22 cellular contexts compared by ENCODE assay signal in genomic region chr6:2921520-2922115, GRCh38. TPM values are rescaled to one million over a fixed set of nuclear protein-coding genes. Genes with fewer than 3 reads are reported as not detected.
DNase-seq lines count a peak whose midpoint lies in the region; ATAC-seq and TF ChIP-seq lines count a peak whose summit lies in the region.
"Had no signal": no experiment of that assay in that cellular context is flagged by ENCODE, and none has a peak within 500 bp of the region (broad histone marks: within the 10 kb centered on the region; RNA-seq: fewer than 3 reads in every experiment).

No MANE protein-coding gene starts in this region.

- H3K36me3 ChIP-seq in endodermal cell (ENCODE audit: control insufficient read depth, insufficient read depth, low read length) (no peaks in the 10 kb centered on the region), vagina (no peaks in the 10 kb centered on the region), uterus (no peaks in the 10 kb centered on the region)

- H3K9ac ChIP-seq in endodermal cell (ENCODE audit: extremely low read depth, low read length, poor library complexity, severe bottlenecking) = no peak overlapping the region
- H3K9ac ChIP-seq: SK-N-SH had no signal

- DNase-seq in cardiac septum (ENCODE audit: low spot score) = peak; percentile 43
- DNase-seq in Right ventricle myocardium inferior (ENCODE audit: missing footprints) = no peak
- DNase-seq in endodermal cell = peak; percentile 38
- peak; percentile 72 for DNase-seq in medulla oblongata (ENCODE audit: extremely low spot score)
- DNase-seq in vagina (ENCODE audit: extremely low spot score in 2 of 2) = peak; percentile 14 to 32
- DNase-seq in uterus = no peak
- DNase-seq in omental fat pad (ENCODE audit: low spot score) = no peak
- DNase-seq: activated CD4-positive, alpha-beta T cell treated with anti-CD3 and anti-CD28 coated beads, Interleukin-2, amount 50 U/mL, for 1 hour; activated naive CD4-positive, alpha-beta T cell treated with Interleukin-2 at 50 U/mL for 16 hours; mesenchymal stem cell; naive thymus-derived CD4-positive, alpha-beta T cell; NCI-H1417 treated with DMSO at 0.1 percent for 48 hours; NCI-H2107; NCI-H524; right cardiac atrium; SK-N-SH had no signal

- TF ChIP-seq CTCF in endodermal cell (conservative IDR thresholded peaks at IDR 0.05) (peak; percentile 38), vagina (IDR thresholded peaks at IDR 0.05) (no peak), uterus (IDR thresholded peaks at IDR 0.05) (no peak), omental fat pad (IDR thresholded peaks at IDR 0.05) (no peak)

- WGBS in endodermal cell (ENCODE audit: insufficient coverage in 1 of 2, insufficient read length in 1 of 2), 2 experiments = 57 to 73% methylated on average over 1 to 4 of the region's 4 CpGs

- H3K27me3 ChIP-seq in endodermal cell (ENCODE audit: control insufficient read depth, insufficient read depth, low read length, poor library complexity, severe bottlenecking) (no peaks in the 10 kb centered on the region), vagina (no peaks in the 10 kb centered on the region), uterus (no peaks in the 10 kb centered on the region)
- H3K27me3 ChIP-seq: hepatocyte had no signal

- peaks cover 69% of the 10 kb centered on the region for H3K4me1 Mint-ChIP-seq in endodermal cell

- H3K4me1 ChIP-seq in endodermal cell (ENCODE audit: control insufficient read depth, insufficient read depth, low read length) = peaks cover 11% of the 10 kb centered on the region
- no peaks in the 10 kb centered on the region for H3K4me1 ChIP-seq in vagina
- H3K4me1 ChIP-seq in uterus = no peaks in the 10 kb centered on the region

- H3K27ac Mint-ChIP-seq in endodermal cell = peak overlapping the region; percentile 68
- H3K27ac Mint-ChIP-seq: IgD-negative memory B cell had no signal

- H3K9me3 ChIP-seq in endodermal cell (ENCODE audit: control insufficient read depth, low read length) (no peaks in the 10 kb centered on the region), vagina (no peaks in the 10 kb centered on the region), uterus (no peaks in the 10 kb centered on the region)
- H3K9me3 ChIP-seq: SK-N-SH had no signal

- H3K27ac ChIP-seq in endodermal cell (ENCODE audit: low read depth, low read length) = no peak overlapping the region
- H3K27ac ChIP-seq in vagina = no peak overlapping the region
- H3K27ac ChIP-seq in uterus = no peak overlapping the region
- H3K27ac ChIP-seq: C4-2B, hepatocyte, VCaP had no signal

- intact Hi-C loops in cardiac septum (cut with DNase I) (no loop called here), Right ventricle myocardium inferior (cut with DNase I) (no loop called here), vagina (cut with DNase I) (no loop called here), uterus (cut with DNase I; ENCODE audit: low total_unique reads) (no loop called here)

- TF ChIP-seq POLR2A in vagina (IDR thresholded peaks at IDR 0.05) (no peak), uterus (IDR thresholded peaks at IDR 0.05) (no peak)

- ATAC-seq in Right ventricle myocardium inferior = no peak
- no peak for ATAC-seq in omental fat pad (ENCODE audit: low FRiP score)
- no peak for ATAC-seq in HG03442 (IDR thresholded peaks at IDR 0.05; ENCODE audit: unreplicated experiment)
- ATAC-seq: naive thymus-derived CD4-positive, alpha-beta T cell had no signal

- H3K4me3 Mint-ChIP-seq in endodermal cell = no peak overlapping the region
- H3K4me3 Mint-ChIP-seq: IgD-negative memory B cell; naive thymus-derived CD4-positive, alpha-beta T cell had no signal

- H3K27me3 Mint-ChIP-seq in endodermal cell (ENCODE audit: insufficient read depth) = no peaks in the 10 kb centered on the region
- H3K27me3 Mint-ChIP-seq: IgD-negative memory B cell had no signal

- peaks cover 22% of the 10 kb centered on the region for H3K9me3 Mint-ChIP-seq in endodermal cell
- H3K9me3 Mint-ChIP-seq: IgD-negative memory B cell had no signal

- peaks cover 7% of the 10 kb centered on the region for H3K36me3 Mint-ChIP-seq in endodermal cell (ENCODE audit: low read depth)

- H3K4me3 ChIP-seq in endodermal cell (ENCODE audit: low read length) (no peak overlapping the region), vagina (no peak overlapping the region), uterus (no peak overlapping the region)
- H3K4me3 ChIP-seq: hepatocyte had no signal

RNA-seq across cellular contexts. Expression of gene SERPINB9, which starts 18.5 kb away (rescaled TPM):
- total RNA-seq in cardiac septum (5.3 TPM), Right ventricle myocardium inferior (3.2 TPM), endodermal cell (100 to 1,000 TPM; 192 to 390 TPM), vagina (6.9 TPM), uterus (10 to 100 TPM in 2 of 4 donors, 1 to 10 TPM in 2; 8.7 to 17.7 (median 10.8) TPM), omental fat pad (10 to 100 TPM; 14.8 to 68.5 (median 20.8) TPM)
- 39.8 TPM for polyA plus RNA-seq in endodermal cell (2013, experiment 1 of 2)
- polyA plus RNA-seq in endodermal cell (2013, experiment 2 of 2) = 48.5 TPM
- total RNA-seq: MCF 10A had no signal

RNA-seq across cellular contexts. Expression of gene SERPINB6, which starts 49.7 kb away (rescaled TPM):
- total RNA-seq in cardiac septum (171 TPM), Right ventricle myocardium inferior (275 TPM), endodermal cell (100 to 1,000 TPM; 128 to 150 TPM), vagina (93.8 TPM), uterus (100 to 1,000 TPM in 3 of 4 donors, 10 to 100 TPM in 1; 84.9 to 266 (median 203) TPM), omental fat pad (100 to 1,000 TPM; 134 to 197 (median 158) TPM)
- 39.0 TPM for polyA plus RNA-seq in endodermal cell (2013, experiment 1 of 2)
- 39.4 TPM for polyA plus RNA-seq in endodermal cell (2013, experiment 2 of 2)

Comparison
In these comparisons a context has a peak if more than half of its experiments do, and no peak if none do; other contexts are left out.
1. DNase-seq: peak in cardiac septum (single experiment), endodermal cell (single experiment), medulla oblongata (single experiment) and vagina (2 of 2); none in Right ventricle myocardium inferior (single experiment), uterus (0 of 2) and omental fat pad (single experiment).